ENCODE assay signal across 26 cellular contexts in the genomic region with DNA sequence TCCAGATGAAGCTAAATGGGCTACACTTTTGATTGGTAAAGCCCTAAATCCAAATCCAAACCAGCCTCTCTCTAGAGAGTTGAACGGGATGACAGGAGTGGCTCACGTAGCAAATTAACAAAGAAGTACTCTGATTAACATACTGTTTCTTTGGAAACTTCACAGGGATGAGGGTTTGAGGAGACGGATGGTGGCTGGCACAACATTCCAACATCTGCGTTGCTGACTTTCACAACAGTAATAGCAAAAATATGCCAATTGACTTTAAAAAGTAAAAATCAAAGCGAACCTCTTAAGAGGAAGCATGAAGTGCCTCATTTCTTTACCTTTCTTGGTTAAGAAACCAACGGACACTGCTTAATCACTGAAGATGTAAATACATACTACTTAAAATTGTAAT.
"Had no signal": no experiment of that assay in that cellular context is flagged by ENCODE, and none has a peak within 500 bp of the region (broad histone marks: within the 10 kb centered on the region; RNA-seq: fewer than 3 reads in every experiment).

No MANE protein-coding gene starts in this region.

- H3K9me3 Mint-ChIP-seq: dendritic cell treated with granulocyte-macrophage colony-stimulating factor and Interleukin-4, amounts not matched to agents 40 ng/mL and 50 ng/mL, for 4 days; endodermal cell; neural crest cell; stimulated activated naive B cell treated with anti-CD40 and anti-IgM and Interleukin-4, amounts not matched to agents 10 μg/mL and 1 μg/mL and 100 μg/mL, for 72 hours had no signal

- H3K4me1 Mint-ChIP-seq: naive thymus-derived CD8-positive, alpha-beta T cell; neural crest cell; stimulated activated naive B cell treated with anti-CD40 and anti-IgM and Interleukin-4, amounts not matched to agents 10 μg/mL and 1 μg/mL and 100 μg/mL, for 72 hours had no signal

- H3K4me3 ChIP-seq: colonic mucosa, gastroesophageal sphincter, heart left ventricle, hepatocyte, left lung, pancreas, right lobe of liver, thoracic aorta, transverse colon, upper lobe of right lung, uterus had no signal

- H3K27me3 Mint-ChIP-seq: dendritic cell treated with granulocyte-macrophage colony-stimulating factor and Interleukin-4, amounts not matched to agents 40 ng/mL and 50 ng/mL, for 4 days; naive thymus-derived CD8-positive, alpha-beta T cell; stimulated activated naive B cell treated with anti-CD40 and anti-IgM and Interleukin-4, amounts not matched to agents 10 μg/mL and 1 μg/mL and 100 μg/mL, for 72 hours; stimulated activated naive CD8-positive, alpha-beta T cell treated with anti-CD3 and anti-CD28 coated beads, Interleukin-15, Interleukin-2, amounts not matched to agents 100 ng/mL and 50 ng/mL, for 24 hours had no signal

- ATAC-seq: esophagus mucosa; foreskin keratinocyte; gastroesophageal sphincter; heart left ventricle; left cardiac atrium; left lung; naive thymus-derived CD8-positive, alpha-beta T cell; pancreas; right lobe of liver; stimulated activated naive B cell treated with anti-CD40 and anti-IgM and Interleukin-4, amounts not matched to agents 10 μg/mL and 1 μg/mL and 100 μg/mL, for 72 hours; upper lobe of right lung had no signal

- H3K4me1 ChIP-seq: colonic mucosa, foreskin keratinocyte, gastroesophageal sphincter, heart left ventricle, left lung, pancreas, right lobe of liver, transverse colon, upper lobe of right lung, uterus had no signal

- H3K9me3 ChIP-seq: colonic mucosa, gastroesophageal sphincter, heart left ventricle, left lung, neutrophil, pancreas, right lobe of liver, thoracic aorta, transverse colon, upper lobe of right lung, uterus had no signal

- DNase-seq: colonic mucosa; effector CD8-positive, alpha-beta T cell; endodermal cell; foreskin keratinocyte; heart left ventricle; left cardiac atrium; left lung; naive thymus-derived CD8-positive, alpha-beta T cell; pancreas; retina; right lobe of liver; small intestine; stimulated activated CD4-positive, alpha-beta T cell treated with anti-CD3 and anti-CD28 coated beads, Interleukin-15, amount 100 ng/mL, for 24 hours; stimulated activated CD4-positive, alpha-beta T cell treated with anti-CD3 and anti-CD28 coated beads, Interleukin-2, amount 100 ng/mL, for 48 hours; stimulated activated naive B cell treated with anti-CD40 and anti-IgM and Interleukin-4, amounts not matched to agents 10 μg/mL and 1 μg/mL and 100 μg/mL, for 72 hours; transverse colon; upper lobe of right lung; uterus had no signal

- H3K27me3 ChIP-seq: colonic mucosa, foreskin keratinocyte, gastroesophageal sphincter, heart left ventricle, hepatocyte, left lung, neutrophil, pancreas, right lobe of liver, transverse colon, upper lobe of right lung, uterus had no signal

- H3K27ac Mint-ChIP-seq: dendritic cell treated with granulocyte-macrophage colony-stimulating factor and Interleukin-4, amounts not matched to agents 40 ng/mL and 50 ng/mL, for 4 days; endodermal cell; stimulated activated naive B cell treated with anti-CD40 and anti-IgM and Interleukin-4, amounts not matched to agents 10 μg/mL and 1 μg/mL and 100 μg/mL, for 72 hours; stimulated activated naive CD8-positive, alpha-beta T cell treated with anti-CD3 and anti-CD28 coated beads, Interleukin-15, Interleukin-2, amounts not matched to agents 100 ng/mL and 50 ng/mL, for 24 hours had no signal

- H3K4me3 Mint-ChIP-seq: dendritic cell treated with granulocyte-macrophage colony-stimulating factor and Interleukin-4, amounts not matched to agents 40 ng/mL and 50 ng/mL, for 4 days; endodermal cell; naive thymus-derived CD8-positive, alpha-beta T cell; neural crest cell; stimulated activated naive B cell treated with anti-CD40 and anti-IgM and Interleukin-4, amounts not matched to agents 10 μg/mL and 1 μg/mL and 100 μg/mL, for 72 hours; stimulated activated naive CD8-positive, alpha-beta T cell treated with anti-CD3 and anti-CD28 coated beads, Interleukin-15, Interleukin-2, amounts not matched to agents 100 ng/mL and 50 ng/mL, for 24 hours had no signal

- H3K36me3 ChIP-seq: colonic mucosa, pancreas, right lobe of liver, transverse colon, uterus had no signal
